ENCODE assay signal across 21 cellular contexts in genomic region chr20:49882171-49882970, GRCh38. TPM values are rescaled to one million over a fixed set of nuclear protein-coding genes. Genes with fewer than 3 reads are reported as not detected.
A peak's percentile ranks its signal among the peaks of the same experiment; 100 is the strongest.
DNase-seq lines count a peak whose midpoint lies in the region; ATAC-seq, FAIRE-seq and TF ChIP-seq lines count a peak whose summit lies in the region.
"Had no signal": no experiment of that assay in that cellular context is flagged by ENCODE, and none has a peak within 500 bp of the region (broad histone marks: within the 10 kb centered on the region; RNA-seq: fewer than 3 reads in every experiment).

No MANE protein-coding gene starts in this region.

- no peak for FAIRE-seq in K562 (lab: Jason Lieb, UNC)
- FAIRE-seq: A549, GM12878, GM18507 had no signal

- no peaks in the 10 kb centered on the region for H3K27me3 ChIP-seq in K562 (ENCODE audit: control insufficient read depth in 2 of 2, insufficient read depth in 2 of 2, low read length in 2 of 2)
- H3K27me3 ChIP-seq in naive thymus-derived CD4-positive, alpha-beta T cell (ENCODE audit: control insufficient read depth in 2 of 2, insufficient read depth in 2 of 2, low read length in 2 of 2): no peaks in the 10 kb centered on the region
- H3K27me3 ChIP-seq: SJCRH30 had no signal

- TF ChIP-seq CTCF in K562 (IDR thresholded peaks at IDR 0.05 in 2 of 3, conservative IDR thresholded peaks at IDR 0.05 in 1 of 3; ENCODE audit: insufficient read depth in 2 of 3, low read depth in 1 of 3, low read length in 3 of 3): no peak

- TF ChIP-seq POLR2A in K562 (conservative IDR thresholded peaks at IDR 0.05): no peak

- TF ChIP-seq RAD21 in K562 (CRISPR knock-in tag; conservative IDR thresholded peaks at IDR 0.05 in 1 of 2, IDR thresholded peaks at IDR 0.05 in 1 of 2): no peak

- intact Hi-C loops in K562 (cut with micrococcal nuclease): no loop called here
- intact Hi-C loops in naive thymus-derived CD4-positive, alpha-beta T cell (cut with micrococcal nuclease): no loop called here

- ATAC-seq in K562: no peak
- no peak for ATAC-seq in naive thymus-derived CD4-positive, alpha-beta T cell
- ATAC-seq in stimulated activated naive B cell treated with anti-CD40 and anti-IgM and Interleukin-4, amounts not matched to agents 10 μg/mL and 1 μg/mL and 100 μg/mL, for 72 hours (replicated peaks): no peak
- ATAC-seq: A549, GM12878 had no signal

- no peak overlapping the region for H3K27ac ChIP-seq in K562 (ENCODE audit: extremely low read depth, low read depth, low read length)
- no peak overlapping the region for H3K27ac ChIP-seq in naive thymus-derived CD4-positive, alpha-beta T cell (ENCODE audit: low read depth, low read length)
- H3K27ac ChIP-seq: A549, KMS-11, SJCRH30 had no signal

- no peak overlapping the region for H3K4me3 ChIP-seq in K562
- no peak overlapping the region for H3K4me3 ChIP-seq in naive thymus-derived CD4-positive, alpha-beta T cell (ENCODE audit: low read length)
- H3K4me3 ChIP-seq: A549, GM12878, SJCRH30 had no signal

- H3K4me3 Mint-ChIP-seq in activated T-cell treated with anti-CD3 and anti-CD28 coated beads, Interleukin-2, amount 50 U/mL, for 24 hours: no peak overlapping the region
- H3K4me3 Mint-ChIP-seq in naive thymus-derived CD4-positive, alpha-beta T cell: no peak overlapping the region
- no peak overlapping the region for H3K4me3 Mint-ChIP-seq in stimulated activated naive B cell treated with anti-CD40 and anti-IgM and Interleukin-4, amounts not matched to agents 10 μg/mL and 1 μg/mL and 100 μg/mL, for 72 hours
- H3K4me3 Mint-ChIP-seq: CD4-positive, CD25-positive, alpha-beta regulatory T cell had no signal

- peaks cover 87% of the 10 kb centered on the region for H3K36me3 Mint-ChIP-seq in activated T-cell treated with anti-CD3 and anti-CD28 coated beads, Interleukin-2, amount 50 U/mL, for 24 hours (ENCODE audit: low read depth)
- peaks cover 4 to 25% (median 8%) of the 10 kb centered on the region in 5 donors for H3K36me3 Mint-ChIP-seq in naive thymus-derived CD4-positive, alpha-beta T cell
- H3K36me3 Mint-ChIP-seq in stimulated activated naive B cell treated with anti-CD40 and anti-IgM and Interleukin-4, amounts not matched to agents 10 μg/mL and 1 μg/mL and 100 μg/mL, for 72 hours: peaks cover 36 to 58% of the 10 kb centered on the region in 2 donors

- H4K20me1 ChIP-seq in K562 (replicated peaks; ENCODE audit: control insufficient read depth, insufficient read depth, low read length): 0 out of 2 replicates have a peak, but pooled peaks cover 4% of the 10 kb centered on the region

- BruUV-seq in K562 (replicated peaks; lab: Mats Ljungman, UMichigan): no TSS peak

- peaks cover under 1% of the 10 kb centered on the region for H3K9me1 ChIP-seq in K562 (ENCODE audit: control insufficient read depth, insufficient read depth, low read length)

- H3K36me3 ChIP-seq in K562 (ENCODE audit: control insufficient read depth, insufficient read depth, low read length): peaks cover 50% of the 10 kb centered on the region; the same call in 2 of the 3 replicates
- H3K36me3 ChIP-seq in naive thymus-derived CD4-positive, alpha-beta T cell (ENCODE audit: control insufficient read depth in 2 of 3, insufficient read depth in 3 of 3, low read length in 3 of 3): peaks cover 0 to 81% (median 4%) of the 10 kb centered on the region in 3 experiments

- peaks cover 0 to 8% of the 10 kb centered on the region in 2 experiments; a peak in 2 of 5 replicates for H3K4me1 ChIP-seq in K562 (replicated peaks in 1 of 2; ENCODE audit: control insufficient read depth in 2 of 2, insufficient read depth in 2 of 2, low read length in 2 of 2)
- no peaks in the 10 kb centered on the region for H3K4me1 ChIP-seq in naive thymus-derived CD4-positive, alpha-beta T cell (ENCODE audit: control insufficient read depth in 2 of 2, insufficient read depth in 2 of 2, low read length in 2 of 2)

- peak overlapping the region; percentile 40 for H3K27ac Mint-ChIP-seq in activated T-cell treated with anti-CD3 and anti-CD28 coated beads, Interleukin-2, amount 50 U/mL, for 24 hours
- H3K27ac Mint-ChIP-seq in naive thymus-derived CD4-positive, alpha-beta T cell: peak overlapping the region in 5 of 9 donors; percentile 19 to 61 (median 37)
- H3K27ac Mint-ChIP-seq in stimulated activated naive B cell treated with anti-CD40 and anti-IgM and Interleukin-4, amounts not matched to agents 10 μg/mL and 1 μg/mL and 100 μg/mL, for 72 hours: peak overlapping the region; percentile 32

- DNase-seq in activated T-cell treated with anti-CD3 and anti-CD28 coated beads, Interleukin-2, amount 50 U/mL, for 24 hours: no peak
- DNase-seq in activated T-cell treated with anti-CD3 and anti-CD28 coated beads, Interleukin-2, amount 50 U/mL, for 48 hours: no peak
- DNase-seq in K562 (ENCODE audit: extremely low read depth in 1 of 4, low spot score in 3 of 4) (no peak), NOMO-1 treated with DMSO at 0.1 percent for 48 hours (lab: John Stamatoyannopoulos, UW; ENCODE audit: unreplicated experiment) (no peak), RPMI8226 (no peak), iPS-NIHi7 (ENCODE audit: extremely low spot score) (no peak)
- DNase-seq in naive thymus-derived CD4-positive, alpha-beta T cell: no peak
- no peak for DNase-seq in stimulated activated naive B cell treated with anti-CD40 and anti-IgM and Interleukin-4, amounts not matched to agents 10 μg/mL and 1 μg/mL and 100 μg/mL, for 72 hours
- DNase-seq: AML-193; CD4-positive, CD25-positive, alpha-beta regulatory T cell; DMS53; HCEC 1CT; NCI-H1105; NCI-H187 treated with DMSO at 0.1 percent for 48 hours; NCI-H2171 treated with DMSO at 0.1 percent for 48 hours; NCI-H510A treated with DMSO at 0.1 percent for 48 hours had no signal

- no peaks in the 10 kb centered on the region for H3K27me3 Mint-ChIP-seq in activated T-cell treated with anti-CD3 and anti-CD28 coated beads, Interleukin-2, amount 50 U/mL, for 24 hours
- H3K27me3 Mint-ChIP-seq in naive thymus-derived CD4-positive, alpha-beta T cell: no peaks in the 10 kb centered on the region
- H3K27me3 Mint-ChIP-seq in stimulated activated naive B cell treated with anti-CD40 and anti-IgM and Interleukin-4, amounts not matched to agents 10 μg/mL and 1 μg/mL and 100 μg/mL, for 72 hours: no peaks in the 10 kb centered on the region
- H3K27me3 Mint-ChIP-seq: CD4-positive, CD25-positive, alpha-beta regulatory T cell had no signal

- 87% methylated on average over 25 of the region's 29 CpGs for WGBS in K562 (ENCODE audit: insufficient coverage, low coverage, missing lambda C conversion rate)

- H3K4me1 Mint-ChIP-seq in activated T-cell treated with anti-CD3 and anti-CD28 coated beads, Interleukin-2, amount 50 U/mL, for 24 hours (ENCODE audit: low read depth): peaks cover 2% of the 10 kb centered on the region
- peaks cover 0 to 2% (median 0%) of the 10 kb centered on the region in 7 donors for H3K4me1 Mint-ChIP-seq in naive thymus-derived CD4-positive, alpha-beta T cell
- peaks cover 2% of the 10 kb centered on the region in 2 donors for H3K4me1 Mint-ChIP-seq in stimulated activated naive B cell treated with anti-CD40 and anti-IgM and Interleukin-4, amounts not matched to agents 10 μg/mL and 1 μg/mL and 100 μg/mL, for 72 hours

- H3K4me2 ChIP-seq in K562 (ENCODE audit: insufficient read depth, low read length): no peak overlapping the region
- H3K4me2 ChIP-seq: A549 had no signal

- no peak overlapping the region for H2AFZ ChIP-seq in K562 (ENCODE audit: low read depth, low read length)

- H3K79me2 ChIP-seq in K562 (ENCODE audit: control insufficient read depth, insufficient read depth, low read length): no peaks in the 10 kb centered on the region

- TF ChIP-seq EP300 in K562 (IDR thresholded peaks at IDR 0.05; ENCODE audit: low read length): no peak

- H3K9me3 Mint-ChIP-seq in activated T-cell treated with anti-CD3 and anti-CD28 coated beads, Interleukin-2, amount 50 U/mL, for 24 hours: no peaks in the 10 kb centered on the region
- H3K9me3 Mint-ChIP-seq in naive thymus-derived CD4-positive, alpha-beta T cell: no peaks in the 10 kb centered on the region
- no peaks in the 10 kb centered on the region for H3K9me3 Mint-ChIP-seq in stimulated activated naive B cell treated with anti-CD40 and anti-IgM and Interleukin-4, amounts not matched to agents 10 μg/mL and 1 μg/mL and 100 μg/mL, for 72 hours
- H3K9me3 Mint-ChIP-seq: CD4-positive, CD25-positive, alpha-beta regulatory T cell had no signal

- POLR2A ChIA-PET in K562 (lab: Yijun Ruan, JAX): interaction anchor here (0.6 kb wide), 1 partner anchor 223 kb away, joined by 3 read pairs; no protein-coding TSS in a partner anchor
- POLR2A ChIA-PET in naive thymus-derived CD4-positive, alpha-beta T cell (lab: Charles Lee): no interaction called here

- H3K9me3 ChIP-seq in K562 (replicated peaks; ENCODE audit: control insufficient read depth, insufficient read depth, low read depth, low read length): no peaks in the 10 kb centered on the region
- H3K9me3 ChIP-seq in naive thymus-derived CD4-positive, alpha-beta T cell (ENCODE audit: control insufficient read depth in 2 of 3, low read length in 3 of 3): no peaks in the 10 kb centered on the region
- H3K9me3 ChIP-seq: A549, SJCRH30 had no signal

- in situ Hi-C loops in K562 (cut with MboI): loop anchor here (25.0 kb wide), 1 partner anchor 545 kb away; no protein-coding TSS in a partner anchor

- CTCF ChIA-PET in K562 (lab: Yijun Ruan, JAX; ENCODE audit: low intra/inter-chr PET ratio): no interaction called here
- CTCF ChIA-PET in naive thymus-derived CD4-positive, alpha-beta T cell (lab: Charles Lee): no interaction called here

- no peak overlapping the region for H3K9ac ChIP-seq in K562 (ENCODE audit: insufficient read depth in 1 of 2, low read depth in 2 of 2, low read length in 2 of 2)
- H3K9ac ChIP-seq: KMS-11 had no signal

RNA-seq across cellular contexts. Expression of gene SPATA2, which starts 33.0 kb away (rescaled TPM):
- 8.9 and 19.4 TPM in 2 replicates for total RNA-seq in K562 (2011; cell fraction: chromatin; rRNA removed; ENCODE audit: low replicate concordance)
- total RNA-seq in K562 (2011; cell fraction: nucleolus; rRNA removed): 11.3 and 13.7 TPM in 2 replicates
- 8.9 and 10.6 TPM in 2 replicates for total RNA-seq in K562 (2011; cell fraction: nucleoplasm; rRNA removed)
- total RNA-seq in K562 (2014; rRNA removed): 2.6 and 2.7 TPM in 2 replicates
- total RNA-seq in K562 (2014; rRNA removed; fragmentation: Illumina TruSeq; extraction: Trizol): 2.2 and 2.5 TPM in 2 replicates
- 2.6 and 2.7 TPM in 2 replicates for total RNA-seq in K562 (2015; rRNA removed; fragmentation: Illumina TruSeq; extraction: Trizol)
- total RNA-seq in K562 (2021): 8.0 and 8.2 TPM in 2 replicates
- polyA plus RNA-seq in K562 (2011; rRNA removed): 3.8 and 7.3 TPM in 2 replicates
- polyA plus RNA-seq in K562 (2011; cell fraction: cytosol; rRNA removed): 5.4 and 6.6 TPM in 2 replicates
- 6.0 and 6.9 TPM in 2 replicates for polyA plus RNA-seq in K562 (2011; cell fraction: nucleus; rRNA removed)
- 4.3 and 4.6 TPM in 2 replicates for polyA plus RNA-seq in K562 (2012)
- 5.0 and 6.7 TPM in 2 replicates for polyA plus RNA-seq in K562 (2014; fragmentation: Illumina TruSeq; extraction: Trizol)
- polyA plus RNA-seq in K562 (2014; fragmentation: Nextera tagmentation; extraction: Ambion mirVana): under 1 TPM; 0.46 to 0.59 TPM
- polyA plus RNA-seq in K562 (2014; rRNA removed): 3.2 and 4.0 TPM in 2 replicates
- polyA minus RNA-seq in K562 (2011; rRNA and poly(A)+ RNA removed): 3.8 and 4.3 TPM in 2 replicates
- polyA minus RNA-seq in K562 (2011; cell fraction: cytosol; rRNA and poly(A)+ RNA removed): 3.8 and 4.3 TPM in 2 replicates
- polyA minus RNA-seq in K562 (2011; cell fraction: nucleus; rRNA and poly(A)+ RNA removed): 3.0 and 3.8 TPM in 2 replicates
- total RNA-seq in naive thymus-derived CD4-positive, alpha-beta T cell: 10 to 100 TPM in 2 of 5 experiments, 1 to 10 TPM in 3; 9.0 to 18.4 (median 10.0) TPM
- 1 to 10 TPM; 2.7 to 7.4 TPM for polyA plus RNA-seq in naive thymus-derived CD4-positive, alpha-beta T cell

RNA-seq across cellular contexts. Expression of gene RNF114, which starts 53.8 kb away (rescaled TPM):
- total RNA-seq in K562 (2011; cell fraction: chromatin; rRNA removed; ENCODE audit: low replicate concordance): 128 TPM in 2 replicates
- total RNA-seq in K562 (2011; cell fraction: nucleolus; rRNA removed): 83.2 and 92.9 TPM in 2 replicates
- total RNA-seq in K562 (2011; cell fraction: nucleoplasm; rRNA removed): 138 and 187 TPM in 2 replicates
- total RNA-seq in K562 (2014; rRNA removed): 53.5 and 82.2 TPM in 2 replicates
- total RNA-seq in K562 (2014; rRNA removed; fragmentation: Illumina TruSeq; extraction: Trizol): 62.6 and 66.5 TPM in 2 replicates
- 54.5 and 57.2 TPM in 2 replicates for total RNA-seq in K562 (2015; rRNA removed; fragmentation: Illumina TruSeq; extraction: Trizol)
- total RNA-seq in K562 (2021): 89.1 and 90.3 TPM in 2 replicates
- 102 and 111 TPM in 2 replicates for polyA plus RNA-seq in K562 (2011; rRNA removed)
- polyA plus RNA-seq in K562 (2011; cell fraction: cytosol; rRNA removed): 130 and 133 TPM in 2 replicates
- 116 and 131 TPM in 2 replicates for polyA plus RNA-seq in K562 (2011; cell fraction: nucleus; rRNA removed)
- polyA plus RNA-seq in K562 (2012): 78.1 and 81.2 TPM in 2 replicates
- 75.8 and 81.2 TPM in 2 replicates for polyA plus RNA-seq in K562 (2014; fragmentation: Illumina TruSeq; extraction: Trizol)
- 10 to 100 TPM; 38.6 to 64.5 TPM for polyA plus RNA-seq in K562 (2014; fragmentation: Nextera tagmentation; extraction: Ambion mirVana)
- polyA plus RNA-seq in K562 (2014; rRNA removed): 55.9 and 76.9 TPM in 2 replicates
- 63.1 and 64.7 TPM in 2 replicates for polyA minus RNA-seq in K562 (2011; rRNA and poly(A)+ RNA removed)
- 44.9 and 69.4 TPM in 2 replicates for polyA minus RNA-seq in K562 (2011; cell fraction: cytosol; rRNA and poly(A)+ RNA removed)
- 42.4 and 53.6 TPM in 2 replicates for polyA minus RNA-seq in K562 (2011; cell fraction: nucleus; rRNA and poly(A)+ RNA removed)
- 100 to 1,000 TPM in 3 of 5 experiments, 10 to 100 TPM in 2; 67.1 to 113 (median 101) TPM for total RNA-seq in naive thymus-derived CD4-positive, alpha-beta T cell
- 100 to 1,000 TPM; 130 to 143 TPM for polyA plus RNA-seq in naive thymus-derived CD4-positive, alpha-beta T cell
